ENCODE assay signal across 14 cellular contexts in the genomic region with DNA sequence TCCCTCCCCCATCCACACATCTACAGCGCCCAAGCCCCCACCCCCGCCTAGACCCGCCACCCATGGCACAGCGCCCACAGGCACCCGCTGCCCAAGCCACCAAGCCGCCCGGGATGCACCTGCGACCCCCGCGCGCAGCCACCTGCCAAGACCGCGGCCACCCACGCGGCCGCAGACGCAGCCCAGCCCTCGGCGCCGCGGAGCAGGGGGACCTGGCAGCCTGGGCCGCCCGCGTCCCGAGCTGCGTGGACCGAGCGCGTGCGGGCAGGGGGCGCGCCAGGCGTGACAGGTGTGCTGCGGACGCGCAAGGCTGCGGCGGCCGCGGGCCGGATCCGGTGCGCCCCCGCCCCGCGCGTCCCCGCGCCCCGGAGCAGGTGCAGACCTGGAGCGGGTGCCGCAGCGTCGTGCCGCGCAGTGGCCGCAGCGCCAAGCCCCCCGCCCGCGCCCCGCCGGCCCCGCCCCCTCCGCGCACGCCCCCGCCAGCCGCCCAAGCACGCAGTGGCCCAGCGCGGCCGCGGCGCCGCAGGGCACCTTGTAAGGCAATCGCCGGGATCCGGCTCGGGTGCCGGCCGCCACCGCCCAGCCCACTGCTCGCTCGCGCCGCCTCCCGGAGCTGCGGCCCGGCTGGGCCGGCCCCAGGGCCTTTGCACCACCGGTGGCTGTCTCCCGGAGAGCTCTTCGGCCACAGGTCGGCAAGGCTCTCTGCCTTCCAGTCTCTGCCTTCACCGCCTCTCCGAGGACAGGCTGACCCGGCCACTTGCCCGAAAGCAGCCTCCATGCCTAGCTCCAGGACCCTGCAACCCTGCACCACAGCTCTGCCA. TPM values are rescaled to one million over a fixed set of nuclear protein-coding genes. Genes with fewer than 3 reads are reported as not detected.
DNase-seq lines count a peak whose midpoint lies in the region; ATAC-seq and TF ChIP-seq lines count a peak whose summit lies in the region.
"Had no signal": no experiment of that assay in that cellular context is flagged by ENCODE, and none has a peak within 500 bp of the region (broad histone marks: within the 10 kb centered on the region; RNA-seq: fewer than 3 reads in every experiment).

TSS of gene PNCK (minus strand) at position 416 of the 821 bp plus-strand sequence. CDS start 737 bp downstream, outside the sequence.

- H3K4me3 ChIP-seq in CD4-positive, alpha-beta memory T cell (ENCODE audit: low read length in 2 of 2), result no peak within 1 kb of the TSS
- H3K4me3 ChIP-seq in HUES48 (ENCODE audit: low read depth, low read length) (no peak within 1 kb of the TSS), endodermal cell (ENCODE audit: low read length) (no peak within 1 kb of the TSS), neuronal stem cell (ENCODE audit: low read length in 2 of 2) (peak within 1 kb of the TSS in 1 of 2 donors; percentile 72)
- H3K4me3 ChIP-seq: GM23248 had no signal

- peak within 1 kb of the TSS; percentile 56 for H2AK5ac ChIP-seq in neuronal stem cell (ENCODE audit: low read depth, low read length)

- peak within 1 kb of the TSS in 7 of 8 donors; percentile 29 to 66 (median 39) for H3K4me3 Mint-ChIP-seq in CD4-positive, alpha-beta memory T cell
- H3K4me3 Mint-ChIP-seq in endodermal cell, result peak within 1 kb of the TSS; percentile 40

- peak within 1 kb of the TSS; percentile 91 for H3K18ac ChIP-seq in neuronal stem cell (ENCODE audit: low read length)

- POLR2A ChIA-PET in CD4-positive, alpha-beta memory T cell (lab: Charles Lee; ENCODE audit: partially characterized antibody), result no interaction called here

- peak within 1 kb of the TSS; percentile 81 for H2BK120ac ChIP-seq in neuronal stem cell (ENCODE audit: low read depth, low read length)

- peak within 1 kb of the TSS; percentile 53 for H3K4ac ChIP-seq in neuronal stem cell (ENCODE audit: low read length)

- peak within 1 kb of the TSS; percentile 72 for H4K8ac ChIP-seq in neuronal stem cell (ENCODE audit: low read depth, low read length)

- H3K9me3 Mint-ChIP-seq in CD4-positive, alpha-beta memory T cell, result no peaks in the 10 kb centered on the region
- H3K9me3 Mint-ChIP-seq in endodermal cell, result peaks cover 58% of the 10 kb centered on the region
- H3K9me3 Mint-ChIP-seq: IgD-negative memory B cell had no signal

- H3K9ac ChIP-seq in HUES48 (ENCODE audit: low read depth, low read length) (no peak within 1 kb of the TSS), endodermal cell (ENCODE audit: extremely low read depth, low read length, poor library complexity, severe bottlenecking) (no peak within 1 kb of the TSS), neuronal stem cell (ENCODE audit: low read depth, low read length, poor library complexity) (peak within 1 kb of the TSS; percentile 44)
- H3K9ac ChIP-seq: GM23248 had no signal

- H2BK15ac ChIP-seq in neuronal stem cell (ENCODE audit: low read length), result peak within 1 kb of the TSS; percentile 67

- no peaks in the 10 kb centered on the region for H3K4me1 ChIP-seq in CD4-positive, alpha-beta memory T cell (ENCODE audit: insufficient read depth, low read length)
- H3K4me1 ChIP-seq in HUES48 (ENCODE audit: control insufficient read depth, insufficient read depth, low read length) (peaks cover 7% of the 10 kb centered on the region; the same call in 1 of the 2 replicates), endodermal cell (ENCODE audit: control insufficient read depth, insufficient read depth, low read length) (no peaks in the 10 kb centered on the region), neuronal stem cell (ENCODE audit: control insufficient read depth in 2 of 2, insufficient read depth in 1 of 2, low read depth in 1 of 2, low read length in 2 of 2) (peaks cover 3 to 7% of the 10 kb centered on the region in 2 donors)
- H3K4me1 ChIP-seq: heart left ventricle had no signal

- H3K36me3 ChIP-seq in CD4-positive, alpha-beta memory T cell (ENCODE audit: insufficient read depth, low read length), result no peaks in the 10 kb centered on the region
- no peaks in the 10 kb centered on the region for H3K36me3 ChIP-seq in HUES48 (ENCODE audit: control insufficient read depth, insufficient read depth, low read length)
- no peaks in the 10 kb centered on the region for H3K36me3 ChIP-seq in endodermal cell (ENCODE audit: control insufficient read depth, insufficient read depth, low read length)
- no peaks in the 10 kb centered on the region for H3K36me3 ChIP-seq in neuronal stem cell (replicated peaks in 1 of 2; ENCODE audit: control insufficient read depth in 2 of 2, insufficient read depth in 2 of 2, low read length in 2 of 2)
- H3K36me3 ChIP-seq: heart left ventricle had no signal

- H3K36me3 Mint-ChIP-seq in CD4-positive, alpha-beta memory T cell, result no peaks in the 10 kb centered on the region
- no peaks in the 10 kb centered on the region for H3K36me3 Mint-ChIP-seq in endodermal cell (ENCODE audit: low read depth)
- H3K36me3 Mint-ChIP-seq: IgD-negative memory B cell had no signal

- no peak within 1 kb of the TSS for H3K27ac ChIP-seq in CD4-positive, alpha-beta memory T cell (ENCODE audit: low read depth, low read length)
- H3K27ac ChIP-seq in HUES48 (ENCODE audit: low read depth, low read length) (peak within 1 kb of the TSS; percentile 64), endodermal cell (ENCODE audit: low read depth, low read length) (no peak within 1 kb of the TSS), neuronal stem cell (replicated peaks; ENCODE audit: low read length) (peak within 1 kb of the TSS; percentile 59)
- H3K27ac ChIP-seq: GM23248 had no signal

- H3K4me2 ChIP-seq in neuronal stem cell (ENCODE audit: insufficient read depth, low read length, poor library complexity, severe bottlenecking), result peak within 1 kb of the TSS; percentile 66

- H3K27me3 ChIP-seq in CD4-positive, alpha-beta memory T cell (ENCODE audit: insufficient read depth, low read length), result no peaks in the 10 kb centered on the region
- H3K27me3 ChIP-seq in HUES48 (ENCODE audit: control insufficient read depth, insufficient read depth, low read length) (no peaks in the 10 kb centered on the region; the same call in 1 of the 2 replicates), endodermal cell (ENCODE audit: control insufficient read depth, insufficient read depth, low read length, poor library complexity, severe bottlenecking) (no peaks in the 10 kb centered on the region), neuronal stem cell (ENCODE audit: control insufficient read depth in 3 of 3, insufficient read depth in 3 of 3, low read depth in 1 of 3, low read length in 3 of 3) (peaks cover 0 to 2% (median 0%) of the 10 kb centered on the region in 3 experiments)

- H3K9me3 ChIP-seq in CD4-positive, alpha-beta memory T cell (ENCODE audit: control insufficient read depth in 1 of 2, low read length in 2 of 2), result no peaks in the 10 kb centered on the region
- H3K9me3 ChIP-seq in HUES48 (ENCODE audit: control insufficient read depth, insufficient read depth, low read length) (peaks cover 32% of the 10 kb centered on the region; the same call in 1 of the 2 replicates), endodermal cell (ENCODE audit: control insufficient read depth, low read length) (no peaks in the 10 kb centered on the region), neuronal stem cell (replicated peaks in 1 of 2; ENCODE audit: control insufficient read depth in 2 of 2, insufficient read depth in 1 of 2, low read depth in 1 of 2, low read length in 2 of 2) (no peaks in the 10 kb centered on the region)
- H3K9me3 ChIP-seq: heart left ventricle had no signal

- no peak within 1 kb of the TSS for H3K23ac ChIP-seq in neuronal stem cell (ENCODE audit: low read depth, low read length, poor library complexity)

- peaks cover 1% of the 10 kb centered on the region for H3K79me1 ChIP-seq in neuronal stem cell (ENCODE audit: low read depth, low read length)

- CTCF ChIA-PET in CD4-positive, alpha-beta memory T cell (lab: Charles Lee; ENCODE audit: partially characterized antibody), result no interaction called here

- no peak for DNase-seq in CD4-positive, alpha-beta memory T cell
- DNase-seq in endodermal cell, result peak; percentile 59
- no peak for DNase-seq in neuronal stem cell (ENCODE audit: low spot score)
- no peak for DNase-seq in AG08395 (ENCODE audit: low spot score)
- DNase-seq in COR-L47 (lab: John Stamatoyannopoulos, UW), result no peak
- no peak for DNase-seq in left colon
- DNase-seq: effector CD4-positive, alpha-beta T cell; GM23248; midbrain; NCI-H187 treated with DMSO at 0.1 percent for 48 hours; stimulated activated CD4-positive, alpha-beta T cell treated with anti-CD3 and anti-CD28 coated beads, Interleukin-12 subunit alpha, Interleukin-12 subunit beta, amount 100 ng/mL, for 4 hours had no signal

- peak within 1 kb of the TSS; percentile 58 for H2BK12ac ChIP-seq in neuronal stem cell (ENCODE audit: low read length)

- H3K14ac ChIP-seq in neuronal stem cell (ENCODE audit: low read length), result no peak within 1 kb of the TSS

- H3K27me3 Mint-ChIP-seq in CD4-positive, alpha-beta memory T cell, result peaks cover 14 to 16% of the 10 kb centered on the region in 2 donors
- peaks cover 23% of the 10 kb centered on the region for H3K27me3 Mint-ChIP-seq in endodermal cell (ENCODE audit: insufficient read depth)

- intact Hi-C loops in CD4-positive, alpha-beta memory T cell (cut with micrococcal nuclease), result no loop called here
- intact Hi-C loops in left colon (cut with DNase I, micrococcal nuclease), result no loop called here

- H4K91ac ChIP-seq in neuronal stem cell (ENCODE audit: low read depth, low read length, poor library complexity), result no peak within 1 kb of the TSS

- no peak for ATAC-seq in left colon

- H2BK5ac ChIP-seq in neuronal stem cell (ENCODE audit: low read length), result peak within 1 kb of the TSS; percentile 66

- TF ChIP-seq CTCF in endodermal cell (conservative IDR thresholded peaks at IDR 0.05), result no peak

- peak within 1 kb of the TSS in 1 of 7 donors; percentile 3 for H3K27ac Mint-ChIP-seq in CD4-positive, alpha-beta memory T cell
- no peak within 1 kb of the TSS for H3K27ac Mint-ChIP-seq in endodermal cell
- H3K27ac Mint-ChIP-seq: IgD-negative memory B cell had no signal

- 13 to 37% methylated on average over 5 to 91 of the region's 99 CpGs for WGBS in endodermal cell (ENCODE audit: insufficient coverage in 1 of 2, insufficient read length in 1 of 2), 2 experiments
- no CpG with 5 or more reads among the region's 99 CpGs for WGBS in neuronal stem cell (ENCODE audit: extremely low coverage in 2 of 2, insufficient read length in 2 of 2, insufficient replicate concordance in 1 of 2), 2 donors

- H2AFZ ChIP-seq in neuronal stem cell (ENCODE audit: low read length), result no peak within 1 kb of the TSS
- H2AFZ ChIP-seq: GM23248 had no signal

- peaks cover 0 to 7% (median 2%) of the 10 kb centered on the region in 4 donors for H3K4me1 Mint-ChIP-seq in CD4-positive, alpha-beta memory T cell
- peaks cover 5% of the 10 kb centered on the region for H3K4me1 Mint-ChIP-seq in endodermal cell

RNA-seq across cellular contexts. Expression of gene PNCK, which starts in this region (rescaled TPM):
- not detected for total RNA-seq in CD4-positive, alpha-beta memory T cell
- not detected for polyA plus RNA-seq in CD4-positive, alpha-beta memory T cell
- total RNA-seq in endodermal cell, result 10 to 100 TPM in 1 of 2 donors, 1 to 10 TPM in 1; 2.8 to 12.9 TPM
- 11.1 TPM for polyA plus RNA-seq in endodermal cell (2013, experiment 1 of 2)
- polyA plus RNA-seq in endodermal cell (2013, experiment 2 of 2), result 9.0 TPM
- polyA plus RNA-seq in neuronal stem cell (2013, experiment 1 of 2), result 20.3 TPM
- 20.9 TPM for polyA plus RNA-seq in neuronal stem cell (2013, experiment 2 of 2)
- total RNA-seq in left colon, result 10 to 100 TPM in 1 of 2 donors, 1 to 10 TPM in 1; 1.1 to 14.2 TPM
- total RNA-seq: GM23248 had no signal
- polyA plus RNA-seq: GM23248, IgD-negative memory B cell had no signal

Comparison
In these comparisons a context has a peak if more than half of its experiments do, and no peak if none do; other contexts are left out.
1. H3K27ac ChIP-seq: peak in HUES48 (single experiment) and neuronal stem cell (single experiment); none in CD4-positive, alpha-beta memory T cell (single experiment) and endodermal cell (single experiment).